ENCODE assay signal across 2 cellular contexts in genomic region chr10:88594482-88594881, GRCh38.
A peak's percentile ranks its signal among the peaks of the same experiment; 100 is the strongest.
TF ChIP-seq lines count a peak whose summit lies in the region.

No MANE protein-coding gene starts in this region.

TF ChIP-seq in A549, 52 proteins besides CTCF, POLR2A, EP300 and RAD21 (continued from another document):
- TF ChIP-seq SREBF2 (IDR thresholded peaks at IDR 0.05): no peak
- peak; percentile 63 for TF ChIP-seq MAFK (IDR thresholded peaks at IDR 0.05; ENCODE audit: partially characterized antibody)

TF ChIP-seq in IMR-90, 13 proteins besides CTCF, POLR2A, EP300 and RAD21 (continued from another document):
- TF ChIP-seq BHLHE40 (IDR thresholded peaks at IDR 0.05; ENCODE audit: low read depth, low read length) (no peak), RFX5 (IDR thresholded peaks at IDR 0.05; ENCODE audit: low read depth, low read length) (no peak), MAFK (IDR thresholded peaks at IDR 0.05; ENCODE audit: low read depth, low read length) (peak; percentile 46)
